In the genomic region with DNA sequence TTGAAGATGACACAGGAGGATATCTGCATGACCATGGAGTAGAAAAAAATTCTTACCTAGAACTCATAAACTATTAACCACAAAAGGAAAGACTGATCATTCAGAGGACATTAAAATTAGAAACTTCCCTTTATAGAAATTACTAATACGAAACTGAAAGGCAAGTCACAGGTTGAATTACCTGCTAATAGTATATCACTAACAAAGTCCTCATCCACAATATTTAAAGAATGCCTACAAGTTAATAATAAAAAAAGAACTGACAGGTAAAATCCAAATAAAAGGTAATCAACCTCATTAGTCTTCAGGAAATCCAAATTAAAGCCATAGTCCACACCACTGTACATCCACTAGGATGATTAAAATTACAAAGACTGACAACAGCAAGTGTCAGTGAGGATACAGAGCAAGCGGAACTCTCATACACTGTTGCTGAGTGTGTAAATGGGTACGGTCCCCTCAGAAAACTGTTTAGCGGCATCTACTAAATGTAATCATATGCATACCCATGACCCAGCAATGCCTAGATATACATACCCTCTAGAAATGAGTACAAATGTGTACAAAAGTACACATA, we compare ENCODE assay signal across 14 cellular contexts.
A peak's percentile ranks its signal among the peaks of the same experiment; 100 is the strongest.
DNase-seq lines count a peak whose midpoint lies in the region; ATAC-seq and TF ChIP-seq lines count a peak whose summit lies in the region.
"Had no signal": no experiment of that assay in that cellular context is flagged by ENCODE, and none has a peak within 500 bp of the region (broad histone marks: within the 10 kb centered on the region; RNA-seq: fewer than 3 reads in every experiment).

No MANE protein-coding gene starts in this region.

- intact Hi-C loops in ascending aorta (cut with DNase I): no loop called here

- H3K4me3 ChIP-seq in ascending aorta: no peak overlapping the region

- H3K27ac ChIP-seq in ascending aorta: peak overlapping the region; percentile 13 to 66

- no peak for DNase-seq in ascending aorta (ENCODE audit: low spot score in 2 of 2)
- no peak for DNase-seq in SK-N-DZ (ENCODE audit: low spot score)
- DNase-seq in cerebellar nuclear complex (lab: John Stamatoyannopoulos, UW): no peak
- DNase-seq in LoVo (ENCODE audit: low spot score): no peak
- no peak for DNase-seq in hypothalamus (lab: John Stamatoyannopoulos, UW)
- DNase-seq: activated CD4-positive, alpha-beta T cell treated with anti-CD3 and anti-CD28 coated beads, Interleukin-2, amount 50 U/mL, for 1 hour; KG1; NCI-H446 treated with DMSO at 0.1 percent for 48 hours; SK-N-SH; stimulated activated CD4-positive, alpha-beta T cell treated with anti-CD3 and anti-CD28 coated beads, Interleukin-4, amount 100 ng/mL, for 24 hours had no signal

- H3K27me3 ChIP-seq in ascending aorta: no peaks in the 10 kb centered on the region

- H3K9me3 ChIP-seq in ascending aorta: no peaks in the 10 kb centered on the region
- H3K9me3 ChIP-seq: SK-N-SH, thoracic aorta had no signal

- H3K4me1 ChIP-seq in ascending aorta: peaks cover 0 to 18% of the 10 kb centered on the region in 2 donors

- no peak for TF ChIP-seq CTCF in ascending aorta (IDR thresholded peaks at IDR 0.05)

- ATAC-seq in GM18873 (IDR thresholded peaks at IDR 0.05; ENCODE audit: low FRiP score, unreplicated experiment) (peak; percentile 94), GM21447 (IDR thresholded peaks at IDR 0.05; ENCODE audit: unreplicated experiment) (peak; percentile 93), HG03060 (IDR thresholded peaks at IDR 0.05; ENCODE audit: low read depth, unreplicated experiment) (peak; percentile 93)

- no peaks in the 10 kb centered on the region for H3K36me3 ChIP-seq in ascending aorta
- H3K36me3 ChIP-seq: thoracic aorta had no signal
